8 cellular contexts compared by ENCODE assay signal in genomic region chr11:32584921-32585320, GRCh38. TPM values are rescaled to one million over a fixed set of nuclear protein-coding genes. Genes with fewer than 3 reads are reported as not detected.
DNase-seq lines count a peak whose midpoint lies in the region; ATAC-seq, FAIRE-seq and TF ChIP-seq lines count a peak whose summit lies in the region.

No MANE protein-coding gene starts in this region.

- no peak for ATAC-seq in GM19452 (IDR thresholded peaks at IDR 0.05; ENCODE audit: unreplicated experiment)
- no peak for ATAC-seq in activated CD4-positive, CD25-positive, alpha-beta regulatory T cell treated with anti-CD3 and anti-CD28 coated beads, Interleukin-2, amount 50 U/mL, for 24 hours

- H3K4me1 ChIP-seq in rectal smooth muscle tissue (ENCODE audit: control insufficient read depth, insufficient read depth, low read length), result peaks cover 7% of the 10 kb centered on the region

- in situ Hi-C loops in SK-MEL-5 (cut with HindIII; ENCODE audit: low pct_unique_long_range_greater_than_20kb, low sequenced_read_pairs), result no loop called here

- TF ChIP-seq CTCF in GM12875 (IDR thresholded peaks at IDR 0.05; ENCODE audit: borderline replicate concordance, insufficient read depth, low read depth, low read length), result no peak

- FAIRE-seq in GM19239 (lab: Jason Lieb, UNC), result no peak

- H3K27me3 ChIP-seq in rectal smooth muscle tissue (ENCODE audit: control insufficient read depth, insufficient read depth, low read length), result no peaks in the 10 kb centered on the region

- no peak overlapping the region for H3K9ac ChIP-seq in rectal smooth muscle tissue (ENCODE audit: low read length)

- H3K36me3 ChIP-seq in rectal smooth muscle tissue (ENCODE audit: control insufficient read depth, insufficient read depth, low read length), result peaks cover 5% of the 10 kb centered on the region

- peak overlapping the region; percentile 91 for H3K4me3 ChIP-seq in GM12875 (ENCODE audit: low read depth, low read length)
- peak overlapping the region; percentile 92 for H3K4me3 ChIP-seq in rectal smooth muscle tissue (ENCODE audit: low read length)

- H3K27ac ChIP-seq in rectal smooth muscle tissue (ENCODE audit: low read depth, low read length), result no peak overlapping the region

- DNase-seq in SK-MEL-5 (ENCODE audit: low read depth, low spot score) (peak; percentile 4), fibroblast of peridontal ligament (ENCODE audit: extremely low read depth) (peak; percentile 13), GM19239 (ENCODE audit: insufficient read length, low spot score) (no peak)
- DNase-seq in stimulated activated CD4-positive, alpha-beta T cell treated with anti-CD3 and anti-CD28 coated beads, Interleukin-12 subunit alpha, Interleukin-12 subunit beta, amount 100 ng/mL, for 4 hours, result no peak

RNA-seq across cellular contexts. Expression of gene EIF3M, which starts 1.3 kb away (rescaled TPM):
- total RNA-seq in SK-MEL-5 (2014; rRNA removed; shearing (Covaris generic)), result 807 and 835 TPM in 2 replicates
- polyA plus RNA-seq in SK-MEL-5 (2015; cell fraction: cytosol; rRNA removed), result 646 and 722 TPM in 2 replicates
- 500 and 790 TPM in 2 replicates for polyA plus RNA-seq in SK-MEL-5 (2015; cell fraction: nucleus; rRNA removed)

Comparison
In these comparisons a context has a peak if more than half of its experiments do, and no peak if none do; other contexts are left out.
1. DNase-seq: peak in SK-MEL-5 (single experiment) and fibroblast of peridontal ligament (single experiment); none in stimulated activated CD4-positive, alpha-beta T cell treated with anti-CD3 and anti-CD28 coated beads, Interleukin-12 subunit alpha, Interleukin-12 subunit beta, amount 100 ng/mL, for 4 hours (single experiment) and GM19239 (single experiment).